In genomic region chr16:87847785-87848675, GRCh38 we compare ENCODE assay signal across 16 cellular contexts. TPM values are rescaled to one million over a fixed set of nuclear protein-coding genes. Genes with fewer than 3 reads are reported as not detected.
DNase-seq lines count a peak whose midpoint lies in the region; ATAC-seq and TF ChIP-seq lines count a peak whose summit lies in the region.
"Had no signal": no experiment of that assay in that cellular context is flagged by ENCODE, and none has a peak within 500 bp of the region (broad histone marks: within the 10 kb centered on the region; RNA-seq: fewer than 3 reads in every experiment).

No MANE protein-coding gene starts in this region.

- TF ChIP-seq POLR2A in adrenal gland (IDR thresholded peaks at IDR 0.05), result no peak

- H3K4me1 ChIP-seq in mesodermal cell (ENCODE audit: control insufficient read depth, insufficient read depth, low read length, poor library complexity, severe bottlenecking) (peaks cover 56% of the 10 kb centered on the region), adrenal gland (replicated peaks in 1 of 2) (peaks cover under 1 to 13% of the 10 kb centered on the region in 2 donors)

- no peak for DNase-seq in activated naive CD4-positive, alpha-beta T cell treated with anti-CD3 and anti-CD28 coated beads, Interleukin-2, amount 50 U/mL, for 72 hours (ENCODE audit: low spot score in 2 of 2)
- DNase-seq in activated naive CD4-positive, alpha-beta T cell treated with anti-CD3 and anti-CD28 coated beads, Interleukin-2, amount 10 ng/mL, durations not matched to agents 7 days and 5 days, result no peak
- DNase-seq in caudate nucleus (lab: John Stamatoyannopoulos, UW) (peak in 55 of 61 donors; percentile 12 to 78 (median 51)), substantia nigra (lab: John Stamatoyannopoulos, UW) (peak in 45 of 49 donors; percentile 16 to 85 (median 63)), SW480 (ENCODE audit: low spot score) (no peak), adrenal gland (no peak), middle frontal gyrus (ENCODE audit: extremely low spot score, low spot score) (no peak)
- DNase-seq: activated T-cell treated with anti-CD3 and anti-CD28 coated beads, Interleukin-2, amount 50 U/mL, for 48 hours; central memory CD4-positive, alpha-beta T cell; DMS79 treated with DMSO at 0.1 percent for 48 hours; IMR-90; NCI-H1417 treated with DMSO at 0.1 percent for 48 hours; NCI-H524; RPMI8226 had no signal

- H3K4me3 ChIP-seq in mesodermal cell (ENCODE audit: extremely low read depth, insufficient read depth, low read length, poor library complexity, severe bottlenecking) (no peak overlapping the region), adrenal gland (no peak overlapping the region)

- peak overlapping the region; percentile 44 to 51 for H3K27ac Mint-ChIP-seq in activated naive CD4-positive, alpha-beta T cell treated with anti-CD3 and anti-CD28 coated beads, Interleukin-2, amount 50 U/mL, for 72 hours
- no peak overlapping the region for H3K27ac Mint-ChIP-seq in activated naive CD4-positive, alpha-beta T cell treated with anti-CD3 and anti-CD28 coated beads, Interleukin-2, amount 10 ng/mL, durations not matched to agents 7 days and 5 days

- peak overlapping the region; percentile 77 for H3K27ac ChIP-seq in caudate nucleus (ENCODE audit: low read depth, low read length)
- peak overlapping the region; percentile 39 for H3K27ac ChIP-seq in mesodermal cell (ENCODE audit: low read depth, low read length, severe bottlenecking)
- H3K27ac ChIP-seq in substantia nigra (ENCODE audit: low read depth, low read length, poor library complexity, severe bottlenecking), result peak overlapping the region; percentile 76
- no peak overlapping the region for H3K27ac ChIP-seq in adrenal gland

- no peak for TF ChIP-seq CTCF in adrenal gland (IDR thresholded peaks at IDR 0.05)

- H3K36me3 Mint-ChIP-seq in activated naive CD4-positive, alpha-beta T cell treated with anti-CD3 and anti-CD28 coated beads, Interleukin-2, amount 50 U/mL, for 72 hours, result peaks cover 11 to 24% of the 10 kb centered on the region in 2 donors
- H3K36me3 Mint-ChIP-seq in activated naive CD4-positive, alpha-beta T cell treated with anti-CD3 and anti-CD28 coated beads, Interleukin-2, amount 10 ng/mL, durations not matched to agents 7 days and 5 days, result peaks cover 37% of the 10 kb centered on the region

- no peak overlapping the region for H3K4me3 Mint-ChIP-seq in activated naive CD4-positive, alpha-beta T cell treated with anti-CD3 and anti-CD28 coated beads, Interleukin-2, amount 10 ng/mL, durations not matched to agents 7 days and 5 days

- CTCF ChIA-PET in activated naive CD4-positive, alpha-beta T cell treated with anti-CD3 and anti-CD28 coated beads, Interleukin-2, amount 10 ng/mL, durations not matched to agents 7 days and 5 days (lab: Charles Lee), result interaction anchor here (2.2 to 9.8 kb wide), 3 partner anchors 11 to 68 kb away, joined by 7 to 254 read pairs (median 80); partner anchors contain the start of gene SLC7A5

- H3K9me3 ChIP-seq in mesodermal cell (ENCODE audit: control insufficient read depth, low read length) (no peaks in the 10 kb centered on the region), adrenal gland (replicated peaks in 1 of 3) (no peaks in the 10 kb centered on the region)

- no peaks in the 10 kb centered on the region for H3K27me3 ChIP-seq in adrenal gland

- intact Hi-C loops in adrenal gland (cut with DNase I), result no loop called here

- H3K36me3 ChIP-seq in mesodermal cell (ENCODE audit: control insufficient read depth, insufficient read depth, low read length) (peaks cover 64% of the 10 kb centered on the region), adrenal gland (replicated peaks in 1 of 2) (no peaks in the 10 kb centered on the region)

- H3K9me3 Mint-ChIP-seq in activated naive CD4-positive, alpha-beta T cell treated with anti-CD3 and anti-CD28 coated beads, Interleukin-2, amount 50 U/mL, for 72 hours, result no peaks in the 10 kb centered on the region
- no peaks in the 10 kb centered on the region for H3K9me3 Mint-ChIP-seq in activated naive CD4-positive, alpha-beta T cell treated with anti-CD3 and anti-CD28 coated beads, Interleukin-2, amount 10 ng/mL, durations not matched to agents 7 days and 5 days

- H3K4me1 Mint-ChIP-seq in activated naive CD4-positive, alpha-beta T cell treated with anti-CD3 and anti-CD28 coated beads, Interleukin-2, amount 10 ng/mL, durations not matched to agents 7 days and 5 days, result peaks cover 18% of the 10 kb centered on the region

- no peak for ATAC-seq in activated naive CD4-positive, alpha-beta T cell treated with anti-CD3 and anti-CD28 coated beads, Interleukin-2, amount 50 U/mL, for 72 hours
- ATAC-seq: HCT116 had no signal

- H3K27me3 Mint-ChIP-seq in activated naive CD4-positive, alpha-beta T cell treated with anti-CD3 and anti-CD28 coated beads, Interleukin-2, amount 10 ng/mL, durations not matched to agents 7 days and 5 days, result no peaks in the 10 kb centered on the region

- 92 to 94% methylated on average over 26 to 27 of the region's 28 CpGs for WGBS in mesodermal cell (ENCODE audit: insufficient coverage in 2 of 2), 2 experiments
- WGBS in adrenal gland, 4 donors, result 78 to 82% (median 79%) methylated on average over 15 to 28 of the region's 28 CpGs

RNA-seq across cellular contexts. Expression of gene SLC7A5, which starts 21.3 kb away (rescaled TPM):
- 100 to 1,000 TPM; 112 to 197 TPM for total RNA-seq in activated naive CD4-positive, alpha-beta T cell treated with anti-CD3 and anti-CD28 coated beads, Interleukin-2, amount 50 U/mL, for 72 hours
- 90.6 TPM for polyA plus RNA-seq in mesodermal cell (2013, experiment 1 of 2)
- 76.9 TPM for polyA plus RNA-seq in mesodermal cell (2013, experiment 2 of 2)
- total RNA-seq in adrenal gland, result 1 to 10 TPM in 7 of 8 donors, under 1 TPM in 1; 0.69 to 6.4 (median 2.4) TPM
- polyA plus RNA-seq in adrenal gland, result 1 to 10 TPM; 1.6 to 3.7 (median 1.8) TPM

Comparison
In these comparisons a context has a peak if more than half of its experiments do, and no peak if none do; other contexts are left out.
1. DNase-seq: peak in caudate nucleus (55 of 61) and substantia nigra (45 of 49); none in activated naive CD4-positive, alpha-beta T cell treated with anti-CD3 and anti-CD28 coated beads, Interleukin-2, amount 50 U/mL, for 72 hours (0 of 2), activated naive CD4-positive, alpha-beta T cell treated with anti-CD3 and anti-CD28 coated beads, Interleukin-2, amount 10 ng/mL, durations not matched to agents 7 days and 5 days (single experiment), SW480 (single experiment), adrenal gland (0 of 7) and middle frontal gyrus (single experiment).
2. H3K27ac ChIP-seq: peak in caudate nucleus (single experiment), mesodermal cell (single experiment) and substantia nigra (single experiment); none in adrenal gland (0 of 5).
3. RNA of gene SLC7A5, which starts 21.3 kb away (total RNA-seq): 112 to 197 TPM in activated naive CD4-positive, alpha-beta T cell treated with anti-CD3 and anti-CD28 coated beads, Interleukin-2, amount 50 U/mL, for 72 hours; 0.69 to 6.4 TPM in adrenal gland; every median in the first group is over 10 times any median in the second.